19 cellular contexts compared by ENCODE assay signal in genomic region chr5:1200495-1201326, GRCh38. TPM values are rescaled to one million over a fixed set of nuclear protein-coding genes. Genes with fewer than 3 reads are reported as not detected.
"Had no signal": no experiment of that assay in that cellular context is flagged by ENCODE, and none has a peak within 500 bp of the region (broad histone marks: within the 10 kb centered on the region; RNA-seq: fewer than 3 reads in every experiment).

No MANE protein-coding gene starts in this region.

- DNase-seq: activated CD4-positive, alpha-beta T cell treated with anti-CD3 and anti-CD28 coated beads for 1 hour; activated CD4-positive, alpha-beta T cell treated with anti-CD3 and anti-CD28 coated beads, Interleukin-2, amount 50 U/mL, for 4 hours; activated naive CD4-positive, alpha-beta T cell treated with anti-CD3 and anti-CD28 coated beads for 36 hours; gastrocnemius medialis; islet precursor cell; midbrain; sigmoid colon; stimulated activated CD4-positive, alpha-beta T cell treated with anti-CD3 and anti-CD28 coated beads, Interleukin-1b, Interleukin-23, amount 100 ng/mL, for 48 hours; tibial artery had no signal

- H3K4me3 ChIP-seq: dorsolateral prefrontal cortex, gastrocnemius medialis, heart right ventricle, psoas muscle, sigmoid colon, tibial artery had no signal

- H3K4me1 ChIP-seq: gastrocnemius medialis, heart right ventricle, psoas muscle, sigmoid colon, tibial artery had no signal

- FAIRE-seq: urothelium cell line had no signal

- H3K27ac ChIP-seq: dorsolateral prefrontal cortex, gastrocnemius medialis, heart right ventricle, psoas muscle, sigmoid colon, tibial artery had no signal

- ATAC-seq: gastrocnemius medialis; psoas muscle; stimulated activated effector memory CD8-positive, alpha-beta T cell treated with anti-CD3 and anti-CD28 coated beads, Interleukin-12 subunit alpha, Interleukin-12 subunit beta, amount 100 ng/mL, for 72 hours had no signal

- H3K9me3 ChIP-seq: gastrocnemius medialis, heart right ventricle, psoas muscle, sigmoid colon, tibial artery had no signal

- H3K36me3 ChIP-seq: gastrocnemius medialis, heart right ventricle, sigmoid colon, tibial artery had no signal

RNA-seq across cellular contexts. Expression of gene SLC6A19, which starts 0.7 kb away (rescaled TPM):
- total RNA-seq: activated naive CD4-positive, alpha-beta T cell treated with anti-CD3 and anti-CD28 coated beads for 36 hours; activated T-helper 2 cell treated with anti-CD3 and anti-CD28 coated beads, Interferon-gamma antibody, Interleukin-2, Interleukin-4, amounts not matched to agents 10 μg/mL and 5 μg/mL and 100 μg/mL, durations not matched to agents 14 hours and 24 hours and 36 hours; lower leg skin; neural crest cell; osteocyte; psoas muscle; sigmoid colon had no signal
- polyA plus RNA-seq: heart right ventricle had no signal

RNA-seq across cellular contexts. Expression of gene SLC6A18, which starts 24.5 kb away (rescaled TPM):
- total RNA-seq: activated naive CD4-positive, alpha-beta T cell treated with anti-CD3 and anti-CD28 coated beads for 36 hours; activated T-helper 2 cell treated with anti-CD3 and anti-CD28 coated beads, Interferon-gamma antibody, Interleukin-2, Interleukin-4, amounts not matched to agents 10 μg/mL and 5 μg/mL and 100 μg/mL, durations not matched to agents 14 hours and 24 hours and 36 hours; dorsolateral prefrontal cortex; gastrocnemius medialis; heart right ventricle; lower leg skin; neural crest cell; osteocyte; psoas muscle; sigmoid colon had no signal
- polyA plus RNA-seq: adipose tissue, heart right ventricle, psoas muscle had no signal
